ENCODE assay signal across 8 cellular contexts in the genomic region with DNA sequence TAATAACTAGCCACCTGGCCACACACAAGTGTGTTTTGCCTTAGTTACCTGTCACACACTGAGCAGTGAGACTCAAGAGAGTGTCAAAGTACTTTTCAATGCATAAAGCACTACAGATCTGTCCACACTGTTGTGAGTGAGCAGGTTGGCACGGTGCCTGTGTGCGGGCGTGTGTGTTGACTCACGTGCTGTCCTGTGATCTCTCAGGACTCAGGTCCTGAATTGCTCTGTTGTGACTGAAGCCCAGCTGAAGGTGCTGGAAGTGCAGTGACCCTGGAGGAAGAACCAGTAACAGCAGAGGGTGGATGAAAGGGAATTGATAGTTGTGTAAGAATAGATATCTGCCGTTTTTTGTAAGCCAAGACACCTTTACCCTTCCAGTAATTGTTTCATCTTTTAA. TPM values are rescaled to one million over a fixed set of nuclear protein-coding genes. Genes with fewer than 3 reads are reported as not detected.
DNase-seq lines count a peak whose midpoint lies in the region; ATAC-seq and TF ChIP-seq lines count a peak whose summit lies in the region.

No MANE protein-coding gene starts in this region.

- peaks cover 11% of the 10 kb centered on the region for H3K27me3 ChIP-seq in IMR-90 (ENCODE audit: control insufficient read depth, insufficient read depth, low read length)
- no peaks in the 10 kb centered on the region for H3K27me3 ChIP-seq in liver (ENCODE audit: control insufficient read depth in 4 of 4, insufficient read depth in 4 of 4, low read length in 3 of 4)
- no peaks in the 10 kb centered on the region for H3K27me3 ChIP-seq in tibial artery

- H3K14ac ChIP-seq in IMR-90 (replicated peaks; ENCODE audit: low read depth, low read length): no peak overlapping the region

- peak; percentile 80 for DNase-seq in COLO668 (lab: John Stamatoyannopoulos, UW; ENCODE audit: unreplicated experiment)
- DNase-seq in IMR-90: peak; percentile 31
- peak; percentile 49 for DNase-seq in activated naive CD4-positive, alpha-beta T cell treated with anti-CD3 and anti-CD28 coated beads, Interleukin-2, amount 50 U/mL, for 16 hours
- DNase-seq in retina: no peak
- DNase-seq in dedifferentiated amniotic fluid mesenchymal stem cell (ENCODE audit: extremely low spot score): no peak
- DNase-seq in Kasumi-1 (lab: John Stamatoyannopoulos, UW): no peak
- DNase-seq in tibial artery: no peak

- in situ Hi-C loops in IMR-90 (cut with MboI; ENCODE audit: low sequenced_read_pairs): no loop called here

- no peak overlapping the region for H2BK120ac ChIP-seq in IMR-90 (ENCODE audit: low read depth, low read length)

- WGBS in IMR-90 (ENCODE audit: extremely low coverage in 2 of 2, insufficient read length in 1 of 2), 2 experiments: no CpG with 5 or more reads among the region's 5 CpGs
- 16% methylated on average over 5 of the region's 5 CpGs for WGBS in liver

- no peak for TF ChIP-seq CTCF in IMR-90 (conservative IDR thresholded peaks at IDR 0.05; ENCODE audit: low read depth, low read length)
- TF ChIP-seq CTCF in liver (IDR thresholded peaks at IDR 0.05; ENCODE audit: low read depth, low read length, missing input control): peak; percentile 26
- TF ChIP-seq CTCF in tibial artery (IDR thresholded peaks at IDR 0.05): no peak

- peaks cover 2% of the 10 kb centered on the region; the same call in 1 of the 2 replicates for H3K9me3 ChIP-seq in IMR-90 (ENCODE audit: control insufficient read depth, insufficient read depth, low read length)
- H3K9me3 ChIP-seq in liver (ENCODE audit: control insufficient read depth in 4 of 4, low read length in 3 of 4): peaks cover 0 to 3% (median 0%) of the 10 kb centered on the region in 4 donors
- peaks cover 0 to 4% (median 0%) of the 10 kb centered on the region in 3 donors for H3K9me3 ChIP-seq in tibial artery

- no peak overlapping the region for H4K91ac ChIP-seq in IMR-90 (ENCODE audit: insufficient read depth, low read depth, low read length)

- no peak overlapping the region for H4K5ac ChIP-seq in IMR-90 (ENCODE audit: low read depth, low read length)

- H3K4me2 ChIP-seq in IMR-90 (ENCODE audit: low read depth, low read length): no peak overlapping the region

- no peak overlapping the region for H2AK9ac ChIP-seq in IMR-90 (replicated peaks; ENCODE audit: low read depth, low read length, poor library complexity)

- no peak for TF ChIP-seq RAD21 in IMR-90 (IDR thresholded peaks at IDR 0.05; ENCODE audit: low read length)
- TF ChIP-seq RAD21 in liver (IDR thresholded peaks at IDR 0.05): peak; percentile 57

- no peak overlapping the region for H4K8ac ChIP-seq in IMR-90 (ENCODE audit: low read depth in 2 of 2, low read length in 2 of 2)

- ATAC-seq in IMR-90 (ENCODE audit: low read depth): no peak

- no TSS peak for BruUV-seq in IMR-90 (replicated peaks; lab: Mats Ljungman, UMichigan)

- H2BK20ac ChIP-seq in IMR-90 (ENCODE audit: low read depth, low read length): no peak overlapping the region

- H3K36me3 ChIP-seq in IMR-90 (ENCODE audit: control insufficient read depth, insufficient read depth, low read length) (no peaks in the 10 kb centered on the region), liver (ENCODE audit: control insufficient read depth in 4 of 4, insufficient read depth in 3 of 4, low read depth in 1 of 4, low read length in 3 of 4) (no peaks in the 10 kb centered on the region), tibial artery (no peaks in the 10 kb centered on the region)

- intact Hi-C loops in IMR-90 (cut with micrococcal nuclease): no loop called here
- intact Hi-C loops in tibial artery (cut with DNase I; ENCODE audit: low total_unique reads): no loop called here

- POLR2A ChIA-PET in IMR-90 (lab: Charles Lee; ENCODE audit: unreplicated experiment): no interaction called here

- no peak overlapping the region for H2AK5ac ChIP-seq in IMR-90 (ENCODE audit: low read depth, low read length)

- no peaks in the 10 kb centered on the region for H3K9me1 ChIP-seq in IMR-90 (ENCODE audit: insufficient read depth, low read length)

- no peak overlapping the region for H3K56ac ChIP-seq in IMR-90 (ENCODE audit: extremely low read depth, insufficient read depth, low read length)

- no peak for TF ChIP-seq POLR2A in IMR-90 (IDR thresholded peaks at IDR 0.05; ENCODE audit: low read depth, low read length)

- CTCF ChIA-PET in IMR-90 (lab: Yijun Ruan, JAX): no interaction called here

- H3K4ac ChIP-seq in IMR-90 (ENCODE audit: low read depth, low read length): no peak overlapping the region

- H2BK15ac ChIP-seq in IMR-90 (ENCODE audit: low read depth, low read length): no peak overlapping the region

- H2AFZ ChIP-seq in IMR-90 (replicated peaks; ENCODE audit: low read length, poor library complexity): no peak overlapping the region

- H3K79me1 ChIP-seq in IMR-90 (ENCODE audit: low read depth in 1 of 2, low read length in 2 of 2): no peaks in the 10 kb centered on the region

- dilution Hi-C loops in IMR-90 (cut with HindIII; ENCODE audit: low sequenced_read_pairs, unreplicated experiment): no loop called here

- H3K4me3 ChIP-seq in IMR-90 (ENCODE audit: insufficient read depth, low read depth, low read length) (no peak overlapping the region), liver (ENCODE audit: low read depth in 1 of 3, low read length in 3 of 3) (no peak overlapping the region), tibial artery (no peak overlapping the region)

- no peaks in the 10 kb centered on the region for H4K20me1 ChIP-seq in IMR-90 (ENCODE audit: insufficient read depth, low read length)

- H3K9ac ChIP-seq in IMR-90 (ENCODE audit: low read depth, low read length): no peak overlapping the region
- no peak overlapping the region for H3K9ac ChIP-seq in liver (ENCODE audit: low read depth in 1 of 2, low read length in 2 of 2)

- H2BK5ac ChIP-seq in IMR-90 (ENCODE audit: low read depth, low read length, poor library complexity, severe bottlenecking): no peak overlapping the region

- no peak overlapping the region for H3K18ac ChIP-seq in IMR-90 (ENCODE audit: low read depth, low read length)

- no peak overlapping the region for H3K23ac ChIP-seq in IMR-90 (ENCODE audit: low read depth, low read length)

- no peaks in the 10 kb centered on the region for H3K4me1 ChIP-seq in IMR-90 (ENCODE audit: control insufficient read depth, insufficient read depth, low read length)
- H3K4me1 ChIP-seq in liver (ENCODE audit: control insufficient read depth in 4 of 4, insufficient read depth in 4 of 4, low read length in 3 of 4): peaks cover 2 to 7% (median 5%) of the 10 kb centered on the region in 4 donors
- H3K4me1 ChIP-seq in tibial artery: peaks cover 0 to 4% (median 0%) of the 10 kb centered on the region in 4 donors

- no peak overlapping the region for H3K27ac ChIP-seq in IMR-90 (ENCODE audit: insufficient read depth, low read length)
- H3K27ac ChIP-seq in liver (ENCODE audit: low read depth in 1 of 2, low read length in 2 of 2): peak overlapping the region; percentile 34 to 45
- no peak overlapping the region for H3K27ac ChIP-seq in tibial artery

TF ChIP-seq in IMR-90, 13 proteins besides CTCF, POLR2A, EP300 and RAD21:
- TF ChIP-seq BHLHE40 (IDR thresholded peaks at IDR 0.05; ENCODE audit: low read depth, low read length) (peak; percentile 70), RCOR1 (IDR thresholded peaks at IDR 0.05; ENCODE audit: insufficient replicate concordance, low read length) (no peak)

TF ChIP-seq in liver, 16 proteins besides CTCF, POLR2A, EP300 and RAD21 (continues in another document):
- TF ChIP-seq YY1 (IDR thresholded peaks at IDR 0.05): peak; percentile 37
- peak in 1 of 2 donors; percentile 48 for TF ChIP-seq JUND (IDR thresholded peaks at IDR 0.05)
- TF ChIP-seq HNF4G (IDR thresholded peaks at IDR 0.05): no peak
- no peak for TF ChIP-seq EGR1 (IDR thresholded peaks at IDR 0.05; ENCODE audit: low read depth in 2 of 2)
- TF ChIP-seq, protein P1, sequence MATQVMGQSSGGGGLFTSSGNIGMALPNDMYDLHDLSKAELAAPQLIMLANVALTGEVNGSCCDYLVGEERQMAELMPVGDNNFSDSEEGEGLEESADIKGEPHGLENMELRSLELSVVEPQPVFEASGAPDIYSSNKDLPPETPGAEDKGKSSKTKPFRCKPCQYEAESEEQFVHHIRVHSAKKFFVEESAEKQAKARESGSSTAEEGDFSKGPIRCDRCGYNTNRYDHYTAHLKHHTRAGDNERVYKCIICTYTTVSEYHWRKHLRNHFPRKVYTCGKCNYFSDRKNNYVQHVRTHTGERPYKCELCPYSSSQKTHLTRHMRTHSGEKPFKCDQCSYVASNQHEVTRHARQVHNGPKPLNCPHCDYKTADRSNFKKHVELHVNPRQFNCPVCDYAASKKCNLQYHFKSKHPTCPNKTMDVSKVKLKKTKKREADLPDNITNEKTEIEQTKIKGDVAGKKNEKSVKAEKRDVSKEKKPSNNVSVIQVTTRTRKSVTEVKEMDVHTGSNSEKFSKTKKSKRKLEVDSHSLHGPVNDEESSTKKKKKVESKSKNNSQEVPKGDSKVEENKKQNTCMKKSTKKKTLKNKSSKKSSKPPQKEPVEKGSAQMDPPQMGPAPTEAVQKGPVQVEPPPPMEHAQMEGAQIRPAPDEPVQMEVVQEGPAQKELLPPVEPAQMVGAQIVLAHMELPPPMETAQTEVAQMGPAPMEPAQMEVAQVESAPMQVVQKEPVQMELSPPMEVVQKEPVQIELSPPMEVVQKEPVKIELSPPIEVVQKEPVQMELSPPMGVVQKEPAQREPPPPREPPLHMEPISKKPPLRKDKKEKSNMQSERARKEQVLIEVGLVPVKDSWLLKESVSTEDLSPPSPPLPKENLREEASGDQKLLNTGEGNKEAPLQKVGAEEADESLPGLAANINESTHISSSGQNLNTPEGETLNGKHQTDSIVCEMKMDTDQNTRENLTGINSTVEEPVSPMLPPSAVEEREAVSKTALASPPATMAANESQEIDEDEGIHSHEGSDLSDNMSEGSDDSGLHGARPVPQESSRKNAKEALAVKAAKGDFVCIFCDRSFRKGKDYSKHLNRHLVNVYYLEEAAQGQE (IDR thresholded peaks at IDR 0.05): peak; percentile 86
- TF ChIP-seq, protein P2, sequence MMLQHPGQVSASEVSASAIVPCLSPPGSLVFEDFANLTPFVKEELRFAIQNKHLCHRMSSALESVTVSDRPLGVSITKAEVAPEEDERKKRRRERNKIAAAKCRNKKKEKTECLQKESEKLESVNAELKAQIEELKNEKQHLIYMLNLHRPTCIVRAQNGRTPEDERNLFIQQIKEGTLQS (IDR thresholded peaks at IDR 0.05): no peak

RNA-seq across cellular contexts. Expression of a gene that starts 18.3 kb away (rescaled TPM):
- total RNA-seq in IMR-90 (2012; rRNA removed): 0.28 TPM in 1 of 2 replicates, not detected in the other
- polyA plus RNA-seq in IMR-90 (2012; rRNA removed): not detected in 2 replicates
- not detected in 2 replicates for polyA plus RNA-seq in IMR-90 (2012; cell fraction: cytosol; rRNA removed)
- not detected in 2 replicates for polyA plus RNA-seq in IMR-90 (2012; cell fraction: nucleus; rRNA removed; ENCODE audit: low replicate concordance)
- total RNA-seq in liver: 10 to 100 TPM; 11.0 to 16.7 TPM
- polyA plus RNA-seq in liver: 1 to 10 TPM; 1.8 to 5.8 TPM

Comparison
In these comparisons a context has a peak if more than half of its experiments do, and no peak if none do; other contexts are left out.
1. DNase-seq: peak in COLO668 (single experiment), IMR-90 (single experiment) and activated naive CD4-positive, alpha-beta T cell treated with anti-CD3 and anti-CD28 coated beads, Interleukin-2, amount 50 U/mL, for 16 hours (single experiment); none in retina (single experiment), dedifferentiated amniotic fluid mesenchymal stem cell (single experiment), Kasumi-1 (0 of 2) and tibial artery (0 of 2).
2. H3K27ac ChIP-seq: peak in liver (2 of 2); none in IMR-90 (single experiment) and tibial artery (0 of 2).